ENCODE assay signal across 8 cellular contexts in the genomic region with DNA sequence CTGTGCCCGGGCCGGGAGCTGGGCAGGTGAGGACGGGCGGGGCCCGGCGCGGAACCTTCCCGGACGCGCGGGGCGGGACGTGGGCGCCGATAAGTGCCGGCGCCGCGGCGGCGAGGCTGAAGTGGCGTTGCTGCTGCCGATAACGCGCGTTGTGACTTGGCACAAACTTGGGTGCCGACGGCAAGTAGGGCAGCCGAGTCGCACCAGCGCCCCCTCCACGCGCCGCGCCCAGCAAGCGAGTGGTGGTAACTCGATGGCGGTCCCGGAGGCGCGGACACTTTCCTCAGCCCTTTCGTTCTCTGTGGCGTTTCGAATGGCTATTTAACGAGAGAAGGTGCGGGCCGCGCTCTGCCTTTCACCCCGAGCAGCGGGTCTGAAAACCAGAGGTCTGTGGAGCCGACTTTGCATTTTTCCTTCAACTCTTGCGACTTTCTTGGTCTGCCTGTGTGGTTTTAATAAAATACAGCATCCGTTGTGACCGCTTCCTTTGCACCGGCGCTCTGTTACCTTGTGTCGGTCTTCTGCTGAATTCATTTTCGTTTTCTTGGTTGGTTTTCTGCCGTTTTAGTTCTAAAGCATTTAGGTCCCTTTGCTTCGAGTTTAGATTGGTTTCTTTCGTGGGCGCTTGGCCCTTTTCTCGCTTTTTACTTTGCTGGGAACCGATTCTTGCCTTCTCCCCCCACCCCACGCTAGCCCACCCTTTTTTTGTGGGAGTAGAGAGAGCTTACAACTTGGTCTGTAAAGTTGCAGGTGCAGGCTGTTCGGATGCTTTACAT. TPM values are rescaled to one million over a fixed set of nuclear protein-coding genes. Genes with fewer than 3 reads are reported as not detected.
DNase-seq lines count a peak whose midpoint lies in the region; ATAC-seq, FAIRE-seq and TF ChIP-seq lines count a peak whose summit lies in the region.

No MANE protein-coding gene starts in this region.

- H3K27me3 ChIP-seq in astrocyte (ENCODE audit: insufficient read depth, low read length) (peaks cover 4% of the 10 kb centered on the region), iPS DF 6.9 (ENCODE audit: control insufficient read depth, insufficient read depth, low read length) (no peaks in the 10 kb centered on the region; the same call in 1 of the 2 replicates)

- peak overlapping the region; percentile 86 for H3K4me2 ChIP-seq in astrocyte (ENCODE audit: low read length)

- peaks cover 57% of the 10 kb centered on the region for H3K79me2 ChIP-seq in astrocyte (ENCODE audit: insufficient read depth, low read length)

- DNase-seq in EH (ENCODE audit: low read depth): peak; percentile 66
- DNase-seq in KG1 (lab: John Stamatoyannopoulos, UW): peak; percentile 63
- DNase-seq in astrocyte (ENCODE audit: low read depth): no peak
- DNase-seq in iPS DF 6.9 (ENCODE audit: low read depth, low spot score): no peak
- no peak for DNase-seq in skeletal muscle cell (ENCODE audit: low read depth)
- DNase-seq in SKM-1 treated with dmso at 0.1 percent for 144 hours (lab: John Stamatoyannopoulos, UW; ENCODE audit: unreplicated experiment): no peak

- no peaks in the 10 kb centered on the region for H3K36me3 ChIP-seq in astrocyte (ENCODE audit: insufficient read depth, low read length)
- no peaks in the 10 kb centered on the region for H3K36me3 ChIP-seq in iPS DF 6.9 (ENCODE audit: control insufficient read depth, insufficient read depth, low read length)

- peaks cover 47% of the 10 kb centered on the region for H4K20me1 ChIP-seq in astrocyte (ENCODE audit: insufficient read depth, low read length)

- peak overlapping the region; percentile 27 for H2AFZ ChIP-seq in astrocyte (ENCODE audit: low read depth, low read length)

- no peak for FAIRE-seq in astrocyte (lab: Jason Lieb, UNC)

- H3K4me3 ChIP-seq in astrocyte (ENCODE audit: insufficient read depth, low read depth, low read length): peak overlapping the region; percentile 84
- H3K4me3 ChIP-seq in iPS DF 6.9 (ENCODE audit: low read length): peak overlapping the region; percentile 78; the same call in 1 of the 2 replicates
- H3K4me3 ChIP-seq in skeletal muscle cell (ENCODE audit: low read depth, low read length): peak overlapping the region; percentile 88

- H3K27me3 Mint-ChIP-seq in T-helper 1 cell treated with Interleukin-12 subunit alpha and Interleukin-12 subunit beta and Interleukin-4 antibody, amounts not matched to agents 30 μg/mL and 1 μg/mL, for 36 hours (ENCODE audit: low read depth): peaks cover 24% of the 10 kb centered on the region
- H3K27me3 Mint-ChIP-seq in astrocyte (ENCODE audit: low read depth, unreplicated experiment): peaks cover 6% of the 10 kb centered on the region

- peaks cover 31% of the 10 kb centered on the region for H3K4me1 Mint-ChIP-seq in T-helper 1 cell treated with Interleukin-12 subunit alpha and Interleukin-12 subunit beta and Interleukin-4 antibody, amounts not matched to agents 30 μg/mL and 1 μg/mL, for 36 hours (ENCODE audit: low read depth)
- peaks cover 12% of the 10 kb centered on the region for H3K4me1 Mint-ChIP-seq in astrocyte (ENCODE audit: low read depth, unreplicated experiment)

- H3K27ac Mint-ChIP-seq in T-helper 1 cell treated with Interleukin-12 subunit alpha and Interleukin-12 subunit beta and Interleukin-4 antibody, amounts not matched to agents 30 μg/mL and 1 μg/mL, for 36 hours: peak overlapping the region; percentile 97
- peak overlapping the region; percentile 70 for H3K27ac Mint-ChIP-seq in astrocyte (ENCODE audit: unreplicated experiment)

- H3K9ac ChIP-seq in astrocyte (ENCODE audit: low read length): peak overlapping the region; percentile 93

- no peaks in the 10 kb centered on the region for H3K9me3 ChIP-seq in astrocyte (ENCODE audit: insufficient read depth, low read depth, low read length)
- H3K9me3 ChIP-seq in iPS DF 6.9 (ENCODE audit: control insufficient read depth, insufficient read depth, low read length): no peaks in the 10 kb centered on the region

- no CpG with 5 or more reads among the region's 66 CpGs for WGBS in iPS DF 6.9 (ENCODE audit: insufficient coverage, insufficient read length)

- H3K4me1 ChIP-seq in astrocyte (ENCODE audit: insufficient read depth, low read length) (peaks cover 7% of the 10 kb centered on the region), iPS DF 6.9 (ENCODE audit: control insufficient read depth, insufficient read depth, low read length) (peaks cover 7% of the 10 kb centered on the region; the same call in 1 of the 2 replicates)

- H3K27ac ChIP-seq in astrocyte (ENCODE audit: low read depth, low read length) (peak overlapping the region; percentile 82), iPS DF 6.9 (ENCODE audit: low read length) (no peak overlapping the region)

- H3K4me3 Mint-ChIP-seq in T-helper 1 cell treated with Interleukin-12 subunit alpha and Interleukin-12 subunit beta and Interleukin-4 antibody, amounts not matched to agents 30 μg/mL and 1 μg/mL, for 36 hours: peak overlapping the region; percentile 91
- peak overlapping the region; percentile 94 for H3K4me3 Mint-ChIP-seq in astrocyte (ENCODE audit: unreplicated experiment)

- ATAC-seq in GM21723 (IDR thresholded peaks at IDR 0.05; ENCODE audit: unreplicated experiment): peak; percentile 28

- no peak for TF ChIP-seq CTCF in astrocyte (IDR thresholded peaks at IDR 0.05; ENCODE audit: insufficient read depth, low read depth, low read length)

- H3K36me3 Mint-ChIP-seq in T-helper 1 cell treated with Interleukin-12 subunit alpha and Interleukin-12 subunit beta and Interleukin-4 antibody, amounts not matched to agents 30 μg/mL and 1 μg/mL, for 36 hours (ENCODE audit: low read depth): peaks cover 31% of the 10 kb centered on the region
- H3K36me3 Mint-ChIP-seq in astrocyte (ENCODE audit: low read depth, unreplicated experiment): no peaks in the 10 kb centered on the region

- no peaks in the 10 kb centered on the region for H3K9me3 Mint-ChIP-seq in T-helper 1 cell treated with Interleukin-12 subunit alpha and Interleukin-12 subunit beta and Interleukin-4 antibody, amounts not matched to agents 30 μg/mL and 1 μg/mL, for 36 hours
- H3K9me3 Mint-ChIP-seq in astrocyte (ENCODE audit: unreplicated experiment): no peaks in the 10 kb centered on the region

RNA-seq across cellular contexts. Expression of a gene that starts 0.7 kb away (rescaled TPM):
- 38.4 and 39.1 TPM in 2 replicates for total RNA-seq in astrocyte

Comparison
In these comparisons a context has a peak if more than half of its experiments do, and no peak if none do; other contexts are left out.
1. DNase-seq: peak in EH (single experiment) and KG1 (single experiment); none in astrocyte (single experiment), iPS DF 6.9 (single experiment), skeletal muscle cell (single experiment) and SKM-1 treated with dmso at 0.1 percent for 144 hours (single experiment).
2. Peak in every context shown above with its lines, with median percentiles within 50 percentile points of each other: H3K4me3 ChIP-seq.